ENCODE assay signal across 21 cellular contexts in the genomic region with DNA sequence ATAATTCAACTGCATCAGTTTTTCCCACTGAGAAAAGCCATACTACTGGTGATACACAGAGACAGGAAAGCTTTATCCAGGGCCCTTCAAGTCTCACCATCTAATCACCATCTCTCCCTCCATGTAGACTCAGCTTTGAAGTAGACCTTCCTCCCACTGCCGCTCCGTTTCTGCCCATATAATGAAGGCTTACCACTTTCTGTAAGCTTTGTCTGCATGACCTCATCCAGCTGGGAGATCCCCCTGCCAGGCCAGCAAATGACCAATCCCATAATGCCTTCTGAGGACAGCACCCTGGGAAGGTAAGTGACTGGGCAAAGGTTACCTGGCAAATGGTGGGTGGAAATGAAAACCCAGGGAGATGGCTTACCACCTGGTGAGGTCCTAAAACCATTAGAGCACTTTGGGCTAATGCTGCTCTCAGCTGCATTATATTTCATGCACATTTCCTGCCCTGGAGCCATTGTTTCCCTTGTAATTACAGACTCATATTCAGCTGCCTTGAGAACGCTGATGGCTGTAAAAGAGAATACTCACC.
DNase-seq lines count a peak whose midpoint lies in the region; ATAC-seq and TF ChIP-seq lines count a peak whose summit lies in the region.
"Had no signal": no experiment of that assay in that cellular context is flagged by ENCODE, and none has a peak within 500 bp of the region (broad histone marks: within the 10 kb centered on the region; RNA-seq: fewer than 3 reads in every experiment).

No MANE protein-coding gene starts in this region.

- H3K4me3 ChIP-seq in astrocyte of the cerebellum (ENCODE audit: low read depth, low read length) = no peak overlapping the region
- H3K4me3 ChIP-seq in osteoblast (ENCODE audit: insufficient read depth, low read length) = no peak overlapping the region
- H3K4me3 ChIP-seq in PC-9 = no peak overlapping the region
- H3K4me3 ChIP-seq: gastrocnemius medialis had no signal

- no peaks in the 10 kb centered on the region for H4K20me1 ChIP-seq in osteoblast (ENCODE audit: insufficient read depth, low read length)
- H4K20me1 ChIP-seq in PC-9 (ENCODE audit: insufficient read depth) = no peaks in the 10 kb centered on the region

- H2AFZ ChIP-seq in osteoblast (ENCODE audit: low read length) = no peak overlapping the region
- H2AFZ ChIP-seq in PC-9 = no peak overlapping the region

- CTCF ChIA-PET in PC-9 (lab: Charles Lee) = no interaction called here

- H3K27me3 ChIP-seq in osteoblast (ENCODE audit: insufficient read depth, low read length) (no peaks in the 10 kb centered on the region), PC-9 (ENCODE audit: insufficient read depth, low read depth) (no peaks in the 10 kb centered on the region)
- H3K27me3 ChIP-seq: gastrocnemius medialis had no signal

- DNase-seq in NCI-H1092 (lab: John Stamatoyannopoulos, UW) (peak; percentile 92), NCI-H2107 (lab: John Stamatoyannopoulos, UW) (peak; percentile 55), astrocyte of the cerebellum (ENCODE audit: low read depth) (peak; percentile 2), retina (peak; percentile 36), NCI-H526 treated with DMSO at 0.1 percent for 48 hours (lab: John Stamatoyannopoulos, UW) (no peak), osteoblast (ENCODE audit: insufficient read length, low spot score, missing footprints) (no peak), PC-9 (no peak)
- DNase-seq: activated CD4-positive, alpha-beta T cell treated with anti-CD3 and anti-CD28 coated beads, Interleukin-2, amount 50 U/mL, for 4 hours; activated gamma-delta T cell treated with Interleukin-2 at 50 U/mL for 16 hours; amniotic stem cell; caudate nucleus; gastrocnemius medialis; HFFc6; left colon; NCI-H446 treated with DMSO at 0.1 percent for 48 hours; nephron progenitor cell; small intestine; stimulated activated CD4-positive, alpha-beta T cell treated with anti-CD3 and anti-CD28 coated beads, Interleukin-4, amount 100 ng/mL, for 1 hour; T-helper 1 cell had no signal

- H3K9me3 ChIP-seq in osteoblast (ENCODE audit: low read depth, low read length) (no peaks in the 10 kb centered on the region), PC-9 (ENCODE audit: insufficient read depth, low read depth) (no peaks in the 10 kb centered on the region)
- H3K9me3 ChIP-seq: gastrocnemius medialis had no signal

- H3K36me3 ChIP-seq in osteoblast (ENCODE audit: insufficient read depth, low read length) (no peaks in the 10 kb centered on the region), PC-9 (ENCODE audit: low read depth) (no peaks in the 10 kb centered on the region)
- H3K36me3 ChIP-seq: gastrocnemius medialis had no signal

- intact Hi-C loops in PC-9 (cut with micrococcal nuclease; ENCODE audit: unreplicated experiment) = no loop called here

- TF ChIP-seq CTCF in astrocyte of the cerebellum (IDR thresholded peaks at IDR 0.05; ENCODE audit: low read depth, low read length, missing control alignments) (no peak), osteoblast (IDR thresholded peaks at IDR 0.05; ENCODE audit: extremely low read depth, low read depth, low read length) (no peak), PC-9 (conservative IDR thresholded peaks at IDR 0.05) (no peak)

- in situ Hi-C loops in astrocyte of the cerebellum (cut with HindIII; ENCODE audit: low sequenced_read_pairs) = no loop called here

- H3K79me2 ChIP-seq in osteoblast (ENCODE audit: insufficient read depth, low read length) (no peaks in the 10 kb centered on the region), PC-9 (ENCODE audit: low read depth) (no peaks in the 10 kb centered on the region)

- H3K4me1 ChIP-seq in osteoblast (ENCODE audit: insufficient read depth, low read length) (no peaks in the 10 kb centered on the region), PC-9 (replicated peaks; ENCODE audit: insufficient read depth) (no peaks in the 10 kb centered on the region)
- H3K4me1 ChIP-seq: gastrocnemius medialis had no signal

- ATAC-seq in GM21360 (IDR thresholded peaks at IDR 0.05; ENCODE audit: unreplicated experiment) = no peak
- ATAC-seq: gastrocnemius medialis, left colon, Right ventricle myocardium inferior had no signal

- BruUV-seq in PC-9 (replicated peaks; lab: Mats Ljungman, UMichigan) = no TSS peak

- H3K9me2 ChIP-seq in PC-9 (ENCODE audit: insufficient read depth) = no peaks in the 10 kb centered on the region

- H3K27ac ChIP-seq in osteoblast (ENCODE audit: low read depth, low read length) (no peak overlapping the region), PC-9 (no peak overlapping the region)
- H3K27ac ChIP-seq: gastrocnemius medialis had no signal

- H3K4me2 ChIP-seq in osteoblast (ENCODE audit: insufficient read depth, low read length) (no peak overlapping the region), PC-9 (no peak overlapping the region)

- H3F3A ChIP-seq in PC-9 (ENCODE audit: insufficient read depth, low read depth) = no peaks in the 10 kb centered on the region

- POLR2A ChIA-PET in PC-9 (lab: Charles Lee; ENCODE audit: unreplicated experiment) = no interaction called here

Comparison
In these comparisons a context has a peak if more than half of its experiments do, and no peak if none do; other contexts are left out.
1. DNase-seq: peak in NCI-H1092 (single experiment), NCI-H2107 (single experiment), astrocyte of the cerebellum (single experiment) and retina (single experiment); none in NCI-H526 treated with DMSO at 0.1 percent for 48 hours (single experiment), osteoblast (single experiment) and PC-9 (0 of 2).